In the genomic region with DNA sequence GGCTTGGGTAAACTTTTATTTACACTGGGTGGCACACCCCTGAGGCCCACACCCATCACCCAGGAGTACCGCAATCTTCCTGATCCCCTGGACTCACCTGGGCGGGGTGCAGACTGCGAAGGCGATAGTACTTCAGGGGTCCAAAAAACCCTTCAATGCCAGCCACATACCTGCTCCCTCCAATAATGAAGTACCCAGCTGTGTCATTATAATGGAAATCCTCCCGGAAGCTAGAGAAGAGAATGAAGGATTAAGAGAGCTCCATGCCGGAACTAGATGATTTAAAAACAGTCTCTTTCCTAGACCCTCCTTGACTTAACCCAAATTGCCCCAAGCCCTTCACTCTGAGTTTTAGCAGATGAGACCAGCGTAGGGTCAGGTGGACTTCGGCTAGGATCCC, we compare ENCODE assay signal across 1 cellular context.
TF ChIP-seq lines count a peak whose summit lies in the region.

No MANE protein-coding gene starts in this region.

TF ChIP-seq in GM23338, 12 proteins besides CTCF, POLR2A, EP300 and RAD21 (continued from another document):
- TF ChIP-seq ETS1 (IDR thresholded peaks at IDR 0.05) (no peak), EZH2 (IDR thresholded peaks at IDR 0.05; ENCODE audit: low read depth, unreplicated experiment) (no peak), POLR2AphosphoS5 (IDR thresholded peaks at IDR 0.05; ENCODE audit: low read depth) (no peak), ZNF114 (CRISPR knock-in tag; IDR thresholded peaks at IDR 0.05) (peak; percentile 37; the same call in 1 of the 2 replicates)
